7 cellular contexts compared by ENCODE assay signal in the genomic region with DNA sequence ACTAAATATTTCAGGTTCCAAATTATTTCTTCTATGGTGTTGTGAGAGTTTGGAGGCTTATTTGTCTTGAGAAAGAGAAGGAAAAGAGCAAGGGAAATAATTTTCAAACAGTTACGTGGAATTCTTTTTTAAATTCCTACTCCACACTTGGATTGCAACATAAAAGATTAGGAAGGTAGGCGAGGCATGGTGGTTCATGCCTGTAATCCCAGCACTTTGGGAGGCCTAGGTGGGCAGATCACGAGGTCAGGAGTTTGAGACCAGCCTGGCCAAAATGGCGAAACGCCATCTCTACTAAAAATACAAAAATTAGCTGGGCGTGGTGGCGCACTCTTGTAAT.
DNase-seq lines count a peak whose midpoint lies in the region; ATAC-seq and TF ChIP-seq lines count a peak whose summit lies in the region.
"Not testable (repeated sequence)": the region's sequence is repeated elsewhere in the genome, so short reads cannot be mapped to it uniquely, and the experiment has no call there.

No MANE protein-coding gene starts in this region.

- CTCF ChIA-PET in PC-9 (lab: Charles Lee), result not testable (repeated sequence)

- H3K27me3 ChIP-seq in PC-9 (ENCODE audit: insufficient read depth, low read depth); body of pancreas; heart right ventricle; right lobe of liver; osteoblast (ENCODE audit: insufficient read depth, low read length): not testable (repeated sequence)

- peaks cover 12% of the 10 kb centered on the region for H3K4me1 Mint-ChIP-seq in stimulated activated effector memory CD8-positive, alpha-beta T cell treated with anti-CD3 and anti-CD28 coated beads, Interleukin-12 subunit alpha, Interleukin-12 subunit beta, amount 100 ng/mL, for 72 hours

- not testable (repeated sequence) for H3K9me3 ChIP-seq in PC-9 (ENCODE audit: insufficient read depth, low read depth); body of pancreas; heart right ventricle; right lobe of liver; osteoblast (ENCODE audit: low read depth, low read length)

- H3K27ac Mint-ChIP-seq in stimulated activated effector memory CD8-positive, alpha-beta T cell treated with anti-CD3 and anti-CD28 coated beads, Interleukin-12 subunit alpha, Interleukin-12 subunit beta, amount 100 ng/mL, for 72 hours, result peak overlapping the region; percentile 58

- H3K27ac ChIP-seq in PC-9, result not testable (repeated sequence)
- H3K27ac ChIP-seq in body of pancreas (peak overlapping the region in 3 of 4 donors; percentile 9 to 74 (median 69)), epithelial cell of prostate (peak overlapping the region; percentile 99), heart right ventricle (peak overlapping the region; percentile 15 to 87 (median 70)), right lobe of liver (peak overlapping the region; percentile 13 to 76 (median 71)), osteoblast (ENCODE audit: low read depth, low read length) (peak overlapping the region; percentile 77)

- not testable (repeated sequence) for H3K9me3 Mint-ChIP-seq in stimulated activated effector memory CD8-positive, alpha-beta T cell treated with anti-CD3 and anti-CD28 coated beads, Interleukin-12 subunit alpha, Interleukin-12 subunit beta, amount 100 ng/mL, for 72 hours

- not testable (repeated sequence) for H3K79me2 ChIP-seq in PC-9 (ENCODE audit: low read depth); osteoblast (ENCODE audit: insufficient read depth, low read length)

- not testable (repeated sequence) for H3K9me2 ChIP-seq in PC-9 (ENCODE audit: insufficient read depth)

- WGBS in body of pancreas, 2 donors, result 76% methylated on average over 7 of the region's 7 CpGs
- WGBS in heart right ventricle, 2 donors, result 81 to 84% methylated on average over 7 of the region's 7 CpGs
- WGBS in right lobe of liver (ENCODE audit: insufficient coverage, low coverage, low lambda C conversion rate, missing lambda C conversion rate), result 72% methylated on average over 7 of the region's 7 CpGs

- intact Hi-C loops in PC-9 (cut with micrococcal nuclease; ENCODE audit: unreplicated experiment); body of pancreas (cut with DNase I); heart right ventricle (cut with DNase I); right lobe of liver (cut with DNase I): not testable (repeated sequence)

- H2AFZ ChIP-seq in PC-9; osteoblast (ENCODE audit: low read length): not testable (repeated sequence)

- not testable (repeated sequence) for H3K4me3 ChIP-seq in PC-9; body of pancreas; heart right ventricle; right lobe of liver; osteoblast (ENCODE audit: insufficient read depth, low read length)

- TF ChIP-seq POLR2A in body of pancreas (IDR thresholded peaks at IDR 0.05); right lobe of liver (IDR thresholded peaks at IDR 0.05): not testable (repeated sequence)

- TSS peak; percentile 17 for BruUV-seq in PC-9 (replicated peaks; lab: Mats Ljungman, UMichigan)

- peaks cover 96% of the 10 kb centered on the region for H3K36me3 Mint-ChIP-seq in stimulated activated effector memory CD8-positive, alpha-beta T cell treated with anti-CD3 and anti-CD28 coated beads, Interleukin-12 subunit alpha, Interleukin-12 subunit beta, amount 100 ng/mL, for 72 hours

- not testable (repeated sequence) for ATAC-seq in body of pancreas; right lobe of liver; stimulated activated effector memory CD8-positive, alpha-beta T cell treated with anti-CD3 and anti-CD28 coated beads, Interleukin-12 subunit alpha, Interleukin-12 subunit beta, amount 100 ng/mL, for 72 hours
- ATAC-seq in heart right ventricle, result peak in 2 of 8 donors; percentile 16 to 23

- H3K4me2 ChIP-seq in PC-9, result not testable (repeated sequence)
- peak overlapping the region; percentile 29 for H3K4me2 ChIP-seq in osteoblast (ENCODE audit: insufficient read depth, low read length)

- TF ChIP-seq CTCF in PC-9 (conservative IDR thresholded peaks at IDR 0.05); heart right ventricle (IDR thresholded peaks at IDR 0.05); right lobe of liver (IDR thresholded peaks at IDR 0.05); osteoblast (IDR thresholded peaks at IDR 0.05; ENCODE audit: extremely low read depth, low read depth, low read length): not testable (repeated sequence)
- peak in 1 of 7 experiments; percentile 0 for TF ChIP-seq CTCF in body of pancreas (IDR thresholded peaks at IDR 0.05)

- not testable (repeated sequence) for H3K4me3 Mint-ChIP-seq in stimulated activated effector memory CD8-positive, alpha-beta T cell treated with anti-CD3 and anti-CD28 coated beads, Interleukin-12 subunit alpha, Interleukin-12 subunit beta, amount 100 ng/mL, for 72 hours

- not testable (repeated sequence) for DNase-seq in PC-9; body of pancreas; epithelial cell of prostate (ENCODE audit: low read depth, low spot score); heart right ventricle; right lobe of liver; osteoblast (ENCODE audit: insufficient read length, low spot score, missing footprints); stimulated activated effector memory CD8-positive, alpha-beta T cell treated with anti-CD3 and anti-CD28 coated beads, Interleukin-12 subunit alpha, Interleukin-12 subunit beta, amount 100 ng/mL, for 72 hours (ENCODE audit: low spot score in 2 of 2)

- not testable (repeated sequence) for H4K20me1 ChIP-seq in PC-9 (ENCODE audit: insufficient read depth); osteoblast (ENCODE audit: insufficient read depth, low read length)

- POLR2A ChIA-PET in PC-9 (lab: Charles Lee; ENCODE audit: unreplicated experiment), result not testable (repeated sequence)

- H3K4me1 ChIP-seq in PC-9 (replicated peaks; ENCODE audit: insufficient read depth); osteoblast (ENCODE audit: insufficient read depth, low read length): not testable (repeated sequence)
- H3K4me1 ChIP-seq in body of pancreas, result peaks cover 49% of the 10 kb centered on the region
- H3K4me1 ChIP-seq in heart right ventricle, result peaks cover 0 to 32% (median 5%) of the 10 kb centered on the region in 9 donors
- H3K4me1 ChIP-seq in right lobe of liver, result peaks cover 0 to 24% (median 3%) of the 10 kb centered on the region in 4 donors

- not testable (repeated sequence) for H3F3A ChIP-seq in PC-9 (ENCODE audit: insufficient read depth, low read depth)

- not testable (repeated sequence) for H3K36me3 ChIP-seq in PC-9 (ENCODE audit: low read depth); osteoblast (ENCODE audit: insufficient read depth, low read length)
- H3K36me3 ChIP-seq in body of pancreas (replicated peaks in 1 of 2; ENCODE audit: insufficient read depth in 1 of 2, low read depth in 2 of 2), result peaks cover 0 to 10% of the 10 kb centered on the region in 2 donors
- H3K36me3 ChIP-seq in heart right ventricle, result peaks cover 0 to 91% (median 11%) of the 10 kb centered on the region in 9 donors
- H3K36me3 ChIP-seq in right lobe of liver, result peaks cover 0 to 25% (median 20%) of the 10 kb centered on the region in 4 donors
